In genomic region chrX:48945517-48946348, GRCh38 we compare ENCODE assay signal across 1 cellular context.
A peak's percentile ranks its signal among the peaks of the same experiment; 100 is the strongest.
TF ChIP-seq lines count a peak whose summit lies in the region.

No MANE protein-coding gene starts in this region.

TF ChIP-seq in HepG2, 621 proteins besides CTCF, POLR2A, EP300 and RAD21:
- TF ChIP-seq SMC3 (IDR thresholded peaks at IDR 0.05; ENCODE audit: low read length) (peak; percentile 45), SAP130 (CRISPR knock-in tag; IDR thresholded peaks at IDR 0.05; ENCODE audit: low read depth) (0 out of 2 replicates have a peak, but pooled peaks have one; percentile 27), HMGXB3 (CRISPR knock-in tag; IDR thresholded peaks at IDR 0.05; ENCODE audit: borderline replicate concordance) (0 out of 2 replicates have a peak, but pooled peaks have one; percentile 67), CHD2 (IDR thresholded peaks at IDR 0.05; ENCODE audit: low read depth, low read length) (no peak), ZNF124 (CRISPR knock-in tag; IDR thresholded peaks at IDR 0.05) (no peak), STAG1 (CRISPR knock-in tag; IDR thresholded peaks at IDR 0.05) (peak; percentile 63), ZNF670 (CRISPR knock-in tag; IDR thresholded peaks at IDR 0.05; ENCODE audit: borderline replicate concordance) (no peak), ZFP82 (CRISPR knock-in tag; IDR thresholded peaks at IDR 0.05; ENCODE audit: borderline replicate concordance) (no peak), FOXA1 (IDR thresholded peaks at IDR 0.05) (no peak), FOXA1 (CRISPR knock-in tag; IDR thresholded peaks at IDR 0.05) (0 out of 2 replicates have a peak, but pooled peaks have one; percentile 12)
